24 cellular contexts compared by ENCODE assay signal in genomic region chr9:87771251-87772006, GRCh38. TPM values are rescaled to one million over a fixed set of nuclear protein-coding genes. Genes with fewer than 3 reads are reported as not detected.
DNase-seq lines count a peak whose midpoint lies in the region; ATAC-seq and TF ChIP-seq lines count a peak whose summit lies in the region.
"Had no signal": no experiment of that assay in that cellular context is flagged by ENCODE, and none has a peak within 500 bp of the region (broad histone marks: within the 10 kb centered on the region; RNA-seq: fewer than 3 reads in every experiment).

No MANE protein-coding gene starts in this region.

- peaks cover 14% of the 10 kb centered on the region for H3K9me3 Mint-ChIP-seq in WTC11
- no peaks in the 10 kb centered on the region for H3K9me3 Mint-ChIP-seq in neural progenitor cell
- H3K9me3 Mint-ChIP-seq: activated naive CD8-positive, alpha-beta T cell treated with anti-CD3 and anti-CD28 coated beads, Interleukin-2, amount 50 U/mL, for 24 hours; brain; stimulated activated naive CD8-positive, alpha-beta T cell treated with anti-CD3 and anti-CD28 coated beads, Interleukin-15, amount 100 ng/mL, for 72 hours had no signal

- no peaks in the 10 kb centered on the region for H3K9me2 ChIP-seq in hepatocyte (replicated peaks; ENCODE audit: insufficient read depth)

- 83% methylated on average over 25 of the region's 29 CpGs for whole genome bisulfite sequencing in hepatocyte (ENCODE audit: low lambda C conversion rate, missing lambda C conversion rate)

- DNase-seq in BE2C (peak; percentile 48), WTC11 (ENCODE audit: low spot score) (peak; percentile 71), hepatocyte (ENCODE audit: low spot score) (peak; percentile 9), neural progenitor cell (ENCODE audit: low spot score) (peak; percentile 47), amniotic stem cell (lab: John Stamatoyannopoulos, UW) (no peak), GM19238 (ENCODE audit: insufficient read length, low spot score) (no peak), T-helper 9 cell (no peak)
- DNase-seq: activated CD4-positive, alpha-beta T cell treated with anti-CD3 and anti-CD28 coated beads, Interleukin-2, amount 50 U/mL, for 48 hours; activated CD4-positive, CD25-positive, alpha-beta regulatory T cell; activated CD8-positive, alpha-beta memory T cell treated with anti-CD3 and anti-CD28 coated beads, Interleukin-2, amount 50 U/mL, for 48 hours; activated effector memory CD4-positive, alpha-beta T cell treated with anti-CD3 and anti-CD28 coated beads, Interleukin-2, amount 50 U/mL, for 16 hours; activated naive CD8-positive, alpha-beta T cell treated with anti-CD3 and anti-CD28 coated beads, Interleukin-2, amount 50 U/mL, for 24 hours; C1 segment of cervical spinal cord; EL; head of caudate nucleus; islet precursor cell; Karpas-422; NCI-H1694 treated with DMSO at 0.1 percent for 48 hours; NCI-H2227 treated with DMSO at 0.1 percent for 48 hours; stimulated activated naive CD8-positive, alpha-beta T cell treated with anti-CD3 and anti-CD28 coated beads, Interleukin-15, amount 100 ng/mL, for 72 hours; T1000 had no signal

- H3K9me3 ChIP-seq in BE2C = no peaks in the 10 kb centered on the region
- no peaks in the 10 kb centered on the region for H3K9me3 ChIP-seq in hepatocyte (ENCODE audit: low read depth)
- no peaks in the 10 kb centered on the region for H3K9me3 ChIP-seq in neural progenitor cell (ENCODE audit: low read depth)

- H2AFZ ChIP-seq in hepatocyte (no peak overlapping the region), neural progenitor cell (replicated peaks) (peak overlapping the region; percentile 63)

- peak; percentile 96 for ATAC-seq in WTC11
- no peak for ATAC-seq in HG02763 (IDR thresholded peaks at IDR 0.05; ENCODE audit: unreplicated experiment)
- ATAC-seq: activated naive CD8-positive, alpha-beta T cell treated with anti-CD3 and anti-CD28 coated beads, Interleukin-2, amount 50 U/mL, for 24 hours; stimulated activated naive CD8-positive, alpha-beta T cell treated with anti-CD3 and anti-CD28 coated beads, Interleukin-15, amount 100 ng/mL, for 72 hours had no signal

- TF ChIP-seq CTCF in BE2C (IDR thresholded peaks at IDR 0.05; ENCODE audit: low read depth, low read length) (no peak), WTC11 (IDR thresholded peaks at IDR 0.05) (no peak), hepatocyte (IDR thresholded peaks at IDR 0.05; ENCODE audit: poor library complexity) (no peak), neural progenitor cell (IDR thresholded peaks at IDR 0.05) (peak; percentile 11)

- H3K27ac ChIP-seq in hepatocyte (no peak overlapping the region), neural progenitor cell (no peak overlapping the region)
- H3K27ac ChIP-seq: RWPE1 had no signal

- H3K4me3 ChIP-seq in BE2C (ENCODE audit: low read depth, low read length) = no peak overlapping the region
- H3K4me3 ChIP-seq in hepatocyte = no peak overlapping the region
- no peak overlapping the region for H3K4me3 ChIP-seq in neural progenitor cell

- H3K4me3 Mint-ChIP-seq in WTC11 (0 out of 2 replicates have a peak overlapping the region, but pooled peaks have one; percentile 20), neural progenitor cell (no peak overlapping the region)
- H3K4me3 Mint-ChIP-seq: activated naive CD8-positive, alpha-beta T cell treated with anti-CD3 and anti-CD28 coated beads, Interleukin-2, amount 50 U/mL, for 24 hours; brain; stimulated activated naive CD8-positive, alpha-beta T cell treated with anti-CD3 and anti-CD28 coated beads, Interleukin-15, amount 100 ng/mL, for 72 hours had no signal

- H3K4me2 ChIP-seq in hepatocyte = no peak overlapping the region
- H3K4me2 ChIP-seq in neural progenitor cell = peak overlapping the region; percentile 22

- CTCF ChIA-PET in WTC11 (lab: Charles Lee) = interaction anchor here (0.6 to 2.8 kb wide), 8 partner anchors 16 to 826 kb away, joined by 3 to 11 read pairs (median 4); partner anchors contain the start of gene CTSL

- H3K4me1 ChIP-seq in BE2C (no peaks in the 10 kb centered on the region; the same call in 1 of the 2 replicates), hepatocyte (ENCODE audit: insufficient read depth) (no peaks in the 10 kb centered on the region), neural progenitor cell (peaks cover 5% of the 10 kb centered on the region)

- peaks cover 8% of the 10 kb centered on the region for H3F3A ChIP-seq in neural progenitor cell (ENCODE audit: low read depth)

- peaks cover 4% of the 10 kb centered on the region for H3K27me3 Mint-ChIP-seq in WTC11 (ENCODE audit: low read depth)
- peaks cover 2% of the 10 kb centered on the region for H3K27me3 Mint-ChIP-seq in neural progenitor cell (ENCODE audit: insufficient read depth, low read depth)

- POLR2A ChIA-PET in WTC11 (lab: Charles Lee) = no interaction called here

- no peak overlapping the region for H3K9ac ChIP-seq in neural progenitor cell

- H4K20me1 ChIP-seq in hepatocyte (ENCODE audit: insufficient read depth, poor library complexity, severe bottlenecking) (no peaks in the 10 kb centered on the region), neural progenitor cell (ENCODE audit: low read depth) (no peaks in the 10 kb centered on the region)

- H3K36me3 ChIP-seq in BE2C (no peaks in the 10 kb centered on the region), hepatocyte (replicated peaks; ENCODE audit: insufficient read depth, low read depth) (no peaks in the 10 kb centered on the region), neural progenitor cell (no peaks in the 10 kb centered on the region)

- no peaks in the 10 kb centered on the region for H3K27me3 ChIP-seq in BE2C
- H3K27me3 ChIP-seq in hepatocyte = no peaks in the 10 kb centered on the region
- H3K27me3 ChIP-seq in neural progenitor cell = no peaks in the 10 kb centered on the region

- H3K79me2 ChIP-seq in hepatocyte (no peaks in the 10 kb centered on the region), neural progenitor cell (ENCODE audit: low read depth) (no peaks in the 10 kb centered on the region)

- H3K27ac Mint-ChIP-seq in WTC11 (no peak overlapping the region), neural progenitor cell (no peak overlapping the region)
- H3K27ac Mint-ChIP-seq: activated naive CD8-positive, alpha-beta T cell treated with anti-CD3 and anti-CD28 coated beads, Interleukin-2, amount 50 U/mL, for 24 hours; brain; stimulated activated naive CD8-positive, alpha-beta T cell treated with anti-CD3 and anti-CD28 coated beads, Interleukin-15, amount 100 ng/mL, for 72 hours had no signal

- H3K36me3 Mint-ChIP-seq in WTC11 = no peaks in the 10 kb centered on the region
- no peaks in the 10 kb centered on the region for H3K36me3 Mint-ChIP-seq in neural progenitor cell
- H3K36me3 Mint-ChIP-seq: brain had no signal

- H3K4me1 Mint-ChIP-seq in WTC11 = peaks cover 27% of the 10 kb centered on the region
- peaks cover 2% of the 10 kb centered on the region for H3K4me1 Mint-ChIP-seq in neural progenitor cell
- H3K4me1 Mint-ChIP-seq: activated naive CD8-positive, alpha-beta T cell treated with anti-CD3 and anti-CD28 coated beads, Interleukin-2, amount 50 U/mL, for 24 hours; brain; stimulated activated naive CD8-positive, alpha-beta T cell treated with anti-CD3 and anti-CD28 coated beads, Interleukin-15, amount 100 ng/mL, for 72 hours had no signal

TF ChIP-seq in WTC11, 78 proteins besides CTCF, POLR2A, EP300 and RAD21 (continues in another document):
- no peak for TF ChIP-seq ARID4B (CRISPR knock-in tag; IDR thresholded peaks at IDR 0.05; ENCODE audit: borderline replicate concordance)
- no peak for TF ChIP-seq SOX15 (CRISPR knock-in tag; IDR thresholded peaks at IDR 0.05)
- TF ChIP-seq ATF3 (CRISPR knock-in tag; conservative IDR thresholded peaks at IDR 0.05) = no peak
- no peak for TF ChIP-seq ZNF416 (CRISPR knock-in tag; IDR thresholded peaks at IDR 0.05)
- TF ChIP-seq MXD4 (CRISPR knock-in tag; IDR thresholded peaks at IDR 0.05; ENCODE audit: borderline replicate concordance) = no peak

RNA-seq across cellular contexts. Expression of gene CTSL, which starts 45.5 kb away (rescaled TPM):
- 42.7 TPM for polyA plus RNA-seq in BE2C (2012; ENCODE audit: insufficient read depth, insufficient read length, low read depth)
- total RNA-seq in WTC11 (2021) = 33.0 to 39.7 TPM (median 33.4 TPM) in 3 replicates
- 343 and 365 TPM in 2 replicates for total RNA-seq in hepatocyte
- polyA plus RNA-seq in hepatocyte = 328 and 341 TPM in 2 replicates
- 35.9 and 37.6 TPM in 2 replicates for total RNA-seq in neural progenitor cell (ENCODE audit: low replicate concordance)

Comparison
In these comparisons a context has a peak if more than half of its experiments do, and no peak if none do; other contexts are left out.
1. DNase-seq: peak in BE2C (single experiment), WTC11 (single experiment), hepatocyte (single experiment) and neural progenitor cell (single experiment); none in amniotic stem cell (single experiment), GM19238 (single experiment) and T-helper 9 cell (single experiment).